In genomic region chr9:6901179-6901578, GRCh38 we compare ENCODE assay signal across 33 cellular contexts.
A peak's percentile ranks its signal among the peaks of the same experiment; 100 is the strongest.
DNase-seq lines count a peak whose midpoint lies in the region; ATAC-seq, FAIRE-seq and TF ChIP-seq lines count a peak whose summit lies in the region.
"Had no signal": no experiment of that assay in that cellular context is flagged by ENCODE, and none has a peak within 500 bp of the region (broad histone marks: within the 10 kb centered on the region; RNA-seq: fewer than 3 reads in every experiment).

No MANE protein-coding gene starts in this region.

- H3K36me3 Mint-ChIP-seq in activated naive CD8-positive, alpha-beta T cell treated with anti-CD3 and anti-CD28 coated beads, Interleukin-2, amount 10 ng/mL, durations not matched to agents 7 days and 5 days: peaks cover 33% of the 10 kb centered on the region
- peaks cover 0 to 64% (median 14%) of the 10 kb centered on the region in 3 donors for H3K36me3 Mint-ChIP-seq in naive thymus-derived CD8-positive, alpha-beta T cell

- TF ChIP-seq POLR2A in GM12891 (IDR thresholded peaks at IDR 0.05; ENCODE audit: low read depth, low read length): no peak

- peak; percentile 69 for ATAC-seq in activated naive CD8-positive, alpha-beta T cell treated with anti-CD3 and anti-CD28 coated beads, Interleukin-2, amount 10 ng/mL, durations not matched to agents 7 days and 5 days (ENCODE audit: low read depth)
- peak in 1 of 2 donors; percentile 45 for ATAC-seq in naive thymus-derived CD8-positive, alpha-beta T cell
- ATAC-seq: gastrocnemius medialis, Panc1 had no signal

- H3K27me3 Mint-ChIP-seq in activated naive CD8-positive, alpha-beta T cell treated with anti-CD3 and anti-CD28 coated beads, Interleukin-2, amount 10 ng/mL, durations not matched to agents 7 days and 5 days: no peaks in the 10 kb centered on the region
- H3K27me3 Mint-ChIP-seq in naive thymus-derived CD8-positive, alpha-beta T cell: no peaks in the 10 kb centered on the region
- H3K27me3 Mint-ChIP-seq: CD4-positive, CD25-positive, alpha-beta regulatory T cell; stimulated activated naive CD8-positive, alpha-beta T cell treated with anti-CD3 and anti-CD28 coated beads, Interleukin-15, Interleukin-2, amounts not matched to agents 100 ng/mL and 50 ng/mL, for 24 hours; T-cell had no signal

- no peak overlapping the region for H3K27ac ChIP-seq in caudate nucleus (ENCODE audit: low read depth, low read length)
- H3K27ac ChIP-seq: colonic mucosa, esophagus squamous epithelium, gastrocnemius medialis, GM23248, left ventricle myocardium inferior, ovary, tibial artery had no signal

- POLR2A ChIA-PET in activated naive CD8-positive, alpha-beta T cell treated with anti-CD3 and anti-CD28 coated beads, Interleukin-2, amount 10 ng/mL, durations not matched to agents 7 days and 5 days (lab: Charles Lee): interaction anchor here (0.6 kb wide), 1 partner anchor 221 kb away, joined by 3 read pairs; no protein-coding TSS in a partner anchor
- POLR2A ChIA-PET in naive thymus-derived CD8-positive, alpha-beta T cell (lab: Charles Lee): no interaction called here

- peak; percentile 35 for FAIRE-seq in GM12891 (lab: Jason Lieb, UNC)
- FAIRE-seq: bronchial epithelial cell had no signal

- H3K4me3 Mint-ChIP-seq in activated naive CD8-positive, alpha-beta T cell treated with anti-CD3 and anti-CD28 coated beads, Interleukin-2, amount 10 ng/mL, durations not matched to agents 7 days and 5 days: no peak overlapping the region
- peak overlapping the region in 2 of 10 donors; percentile 4 to 12 for H3K4me3 Mint-ChIP-seq in naive thymus-derived CD8-positive, alpha-beta T cell
- H3K4me3 Mint-ChIP-seq: CD4-positive, CD25-positive, alpha-beta regulatory T cell; nephron progenitor cell; stimulated activated naive CD8-positive, alpha-beta T cell treated with anti-CD3 and anti-CD28 coated beads, Interleukin-15, Interleukin-2, amounts not matched to agents 100 ng/mL and 50 ng/mL, for 24 hours; T-cell had no signal

- peak overlapping the region; percentile 10 for H3K27ac Mint-ChIP-seq in activated naive CD8-positive, alpha-beta T cell treated with anti-CD3 and anti-CD28 coated beads, Interleukin-2, amount 10 ng/mL, durations not matched to agents 7 days and 5 days
- peak overlapping the region in 8 of 10 donors; percentile 0 to 72 (median 38) for H3K27ac Mint-ChIP-seq in naive thymus-derived CD8-positive, alpha-beta T cell
- H3K27ac Mint-ChIP-seq: nephron progenitor cell; stimulated activated naive CD8-positive, alpha-beta T cell treated with anti-CD3 and anti-CD28 coated beads, Interleukin-15, Interleukin-2, amounts not matched to agents 100 ng/mL and 50 ng/mL, for 24 hours; T-cell had no signal

- H3K9me3 Mint-ChIP-seq in activated naive CD8-positive, alpha-beta T cell treated with anti-CD3 and anti-CD28 coated beads, Interleukin-2, amount 10 ng/mL, durations not matched to agents 7 days and 5 days: no peaks in the 10 kb centered on the region
- no peaks in the 10 kb centered on the region for H3K9me3 Mint-ChIP-seq in naive thymus-derived CD8-positive, alpha-beta T cell
- H3K9me3 Mint-ChIP-seq: CD4-positive, CD25-positive, alpha-beta regulatory T cell; nephron progenitor cell; stimulated activated naive CD8-positive, alpha-beta T cell treated with anti-CD3 and anti-CD28 coated beads, Interleukin-15, Interleukin-2, amounts not matched to agents 100 ng/mL and 50 ng/mL, for 24 hours; T-cell had no signal

- no peak for DNase-seq in GM12891 (ENCODE audit: insufficient read length, low spot score)
- DNase-seq in NCI-H69 (lab: John Stamatoyannopoulos, UW): peak; percentile 38
- DNase-seq in activated naive CD8-positive, alpha-beta T cell treated with anti-CD3 and anti-CD28 coated beads, Interleukin-2, amount 10 ng/mL, durations not matched to agents 7 days and 5 days: no peak
- DNase-seq in naive thymus-derived CD8-positive, alpha-beta T cell: no peak
- no peak for DNase-seq in NCI-H1417 treated with DMSO at 0.1 percent for 48 hours (lab: John Stamatoyannopoulos, UW)
- no peak for DNase-seq in DMS79 (lab: John Stamatoyannopoulos, UW)
- DNase-seq in caudate nucleus (lab: John Stamatoyannopoulos, UW): no peak
- DNase-seq: activated gamma-delta T cell; colonic mucosa; DMS 273 treated with DMSO at 0.1 percent for 48 hours; effector memory CD4-positive, alpha-beta T cell; esophagus squamous epithelium; gastrocnemius medialis; GM23248; hypothalamus; Karpas-422; left ventricle myocardium inferior; midbrain; MV-4-11; NCI-H1694; NCI-H2171; NCI-H524; nephron progenitor cell; NK-92 treated with Interleukin-12 subunit alpha and Interleukin-12 subunit beta, amount 100 ng/mL, for 24 hours; ovary; retina; SIG-M5; T-cell; tibial artery had no signal

- H3K4me1 Mint-ChIP-seq in activated naive CD8-positive, alpha-beta T cell treated with anti-CD3 and anti-CD28 coated beads, Interleukin-2, amount 10 ng/mL, durations not matched to agents 7 days and 5 days: peaks cover 32% of the 10 kb centered on the region
- H3K4me1 Mint-ChIP-seq in naive thymus-derived CD8-positive, alpha-beta T cell: peaks cover 28 to 53% (median 51%) of the 10 kb centered on the region in 4 donors

TF ChIP-seq in GM12891, 5 proteins besides CTCF, POLR2A, EP300 and RAD21:
- TF ChIP-seq POLR2AphosphoS5 (IDR thresholded peaks at IDR 0.05; ENCODE audit: low read depth, low read length): no peak
- no peak for TF ChIP-seq SPI1 (IDR thresholded peaks at IDR 0.05; ENCODE audit: low read depth, low read length)
- no peak for TF ChIP-seq TAF1 (IDR thresholded peaks at IDR 0.05; ENCODE audit: low read depth, low read length)
- no peak for TF ChIP-seq POU2F2 (IDR thresholded peaks at IDR 0.05; ENCODE audit: low read depth, low read length)
- TF ChIP-seq PAX5 (IDR thresholded peaks at IDR 0.05; ENCODE audit: insufficient read depth, low read length, severe bottlenecking): no peak
